Comparison of ENCODE assay signal across 30 cellular contexts in the genomic region with DNA sequence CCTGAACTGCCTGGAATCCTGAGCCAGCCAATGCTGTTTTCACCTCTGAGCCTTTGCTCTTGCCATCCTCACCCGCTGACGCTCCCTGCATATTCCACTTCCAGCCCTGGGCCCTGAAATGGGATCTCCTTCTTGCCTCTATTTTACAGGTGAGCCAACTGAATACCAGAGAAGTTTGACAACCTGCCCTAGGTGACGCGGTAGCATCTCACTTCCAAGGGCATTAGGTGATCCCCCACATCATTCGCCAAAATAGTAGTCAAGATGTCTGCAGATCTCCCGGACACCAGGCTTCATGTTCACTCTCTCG. TPM values are rescaled to one million over a fixed set of nuclear protein-coding genes. Genes with fewer than 3 reads are reported as not detected.
"Had no signal": no experiment of that assay in that cellular context is flagged by ENCODE, and none has a peak within 500 bp of the region (broad histone marks: within the 10 kb centered on the region; RNA-seq: fewer than 3 reads in every experiment).

No MANE protein-coding gene starts in this region.

- ATAC-seq: esophagus mucosa; heart left ventricle; left colon; left ventricle myocardium superior; mucosa of descending colon; naive thymus-derived CD8-positive, alpha-beta T cell; pancreas; psoas muscle; stimulated activated naive B cell treated with anti-CD40 and anti-IgM and Interleukin-4, amounts not matched to agents 10 μg/mL and 1 μg/mL and 100 μg/mL, for 72 hours; stimulated activated naive CD8-positive, alpha-beta T cell treated with anti-CD3 and anti-CD28 coated beads, Interleukin-15, amount 100 ng/mL, for 72 hours had no signal

- H3K4me3 Mint-ChIP-seq: naive thymus-derived CD8-positive, alpha-beta T cell; stimulated activated naive B cell treated with anti-CD40 and anti-IgM and Interleukin-4, amounts not matched to agents 10 μg/mL and 1 μg/mL and 100 μg/mL, for 72 hours; stimulated activated naive CD8-positive, alpha-beta T cell treated with anti-CD3 and anti-CD28 coated beads, Interleukin-15, amount 100 ng/mL, for 72 hours had no signal

- H3K27me3 ChIP-seq: dorsolateral prefrontal cortex, heart left ventricle, pancreas, sigmoid colon, testis, tibial nerve had no signal

- H3K9me3 Mint-ChIP-seq: naive thymus-derived CD8-positive, alpha-beta T cell; stimulated activated naive B cell treated with anti-CD40 and anti-IgM and Interleukin-4, amounts not matched to agents 10 μg/mL and 1 μg/mL and 100 μg/mL, for 72 hours; stimulated activated naive CD8-positive, alpha-beta T cell treated with anti-CD3 and anti-CD28 coated beads, Interleukin-15, amount 100 ng/mL, for 72 hours had no signal

- H3K4me1 Mint-ChIP-seq: naive thymus-derived CD8-positive, alpha-beta T cell; stimulated activated naive CD8-positive, alpha-beta T cell treated with anti-CD3 and anti-CD28 coated beads, Interleukin-15, amount 100 ng/mL, for 72 hours had no signal

- H3K9me3 ChIP-seq: heart left ventricle, mucosa of descending colon, pancreas, psoas muscle, sigmoid colon, testis, tibial nerve had no signal

- H3K27ac ChIP-seq: dorsolateral prefrontal cortex, heart left ventricle, pancreas, psoas muscle, sigmoid colon, skin epidermis, testis, tibial nerve had no signal

- H3K4me3 ChIP-seq: dorsolateral prefrontal cortex, heart left ventricle, lung, mucosa of descending colon, pancreas, psoas muscle, sigmoid colon, skin epidermis, testis, tibial nerve had no signal

- H3K27ac Mint-ChIP-seq: naive thymus-derived CD8-positive, alpha-beta T cell; stimulated activated naive B cell treated with anti-CD40 and anti-IgM and Interleukin-4, amounts not matched to agents 10 μg/mL and 1 μg/mL and 100 μg/mL, for 72 hours; stimulated activated naive CD8-positive, alpha-beta T cell treated with anti-CD3 and anti-CD28 coated beads, Interleukin-15, amount 100 ng/mL, for 72 hours had no signal

- DNase-seq: cortex of kidney; dorsolateral prefrontal cortex; effector memory CD4-positive, alpha-beta T cell; heart left ventricle; hippocampal formation; left colon; left ventricle myocardium superior; mesendoderm; mucosa of descending colon; naive thymus-derived CD8-positive, alpha-beta T cell; occipital lobe; pancreas; psoas muscle; sigmoid colon; stimulated activated CD4-positive, alpha-beta T cell treated with anti-CD3 and anti-CD28 coated beads, Interleukin-2, amount 100 ng/mL, for 24 hours; stimulated activated CD4-positive, alpha-beta T cell treated with anti-CD3 and anti-CD28 coated beads, Interleukin-4, amount 100 ng/mL, for 4 hours; stimulated activated naive B cell treated with anti-CD40 and anti-IgM and Interleukin-4, amounts not matched to agents 10 μg/mL and 1 μg/mL and 100 μg/mL, for 72 hours; stimulated activated naive CD8-positive, alpha-beta T cell treated with anti-CD3 and anti-CD28 coated beads, Interleukin-15, amount 100 ng/mL, for 72 hours; testis had no signal

- H3K4me1 ChIP-seq: pancreas, psoas muscle had no signal

- H3K36me3 Mint-ChIP-seq: naive thymus-derived CD8-positive, alpha-beta T cell; stimulated activated naive B cell treated with anti-CD40 and anti-IgM and Interleukin-4, amounts not matched to agents 10 μg/mL and 1 μg/mL and 100 μg/mL, for 72 hours had no signal

- H3K36me3 ChIP-seq: heart left ventricle, pancreas, sigmoid colon, tibial nerve had no signal

RNA-seq across cellular contexts. Expression of a gene that starts 43.5 kb away (rescaled TPM):
- total RNA-seq: chondrocyte; dorsolateral prefrontal cortex; fibroblast of lung; frontal cortex; glomerular endothelial cell; heart left ventricle; kidney epithelial cell; left ventricle myocardium superior; lung; naive thymus-derived CD8-positive, alpha-beta T cell; occipital lobe; psoas muscle; sigmoid colon; subcutaneous adipose tissue; ureter had no signal
- polyA plus RNA-seq: fibroblast of lung; heart left ventricle; naive thymus-derived CD8-positive, alpha-beta T cell; psoas muscle had no signal
